ENCODE assay signal across 9 cellular contexts in genomic region chr3:43296565-43296964, GRCh38. TPM values are rescaled to one million over a fixed set of nuclear protein-coding genes. Genes with fewer than 3 reads are reported as not detected.
DNase-seq lines count a peak whose midpoint lies in the region; ATAC-seq lines count a peak whose summit lies in the region.
"Had no signal": no experiment of that assay in that cellular context is flagged by ENCODE, and none has a peak within 500 bp of the region (broad histone marks: within the 10 kb centered on the region; RNA-seq: fewer than 3 reads in every experiment).

No MANE protein-coding gene starts in this region.

- DNase-seq in activated T-cell treated with anti-CD3 and anti-CD28 coated beads for 1 hour (ENCODE audit: low read depth) (peak; percentile 29), LoVo (ENCODE audit: low spot score) (no peak), A172 (ENCODE audit: low spot score) (no peak)
- DNase-seq in activated T-cell treated with anti-CD3 and anti-CD28 coated beads, Interleukin-2, amount 50 U/mL, for 48 hours: no peak
- peak; percentile 44 for DNase-seq in activated CD4-positive, CD25-positive, alpha-beta regulatory T cell treated with anti-CD3 and anti-CD28 coated beads, Interleukin-2, amount 50 U/mL, for 16 hours (ENCODE audit: low read depth, low spot score)
- DNase-seq in stimulated activated effector memory CD8-positive, alpha-beta T cell treated with anti-CD3 and anti-CD28 coated beads, Interleukin-12 subunit alpha, Interleukin-12 subunit beta, amount 100 ng/mL, for 72 hours (ENCODE audit: low spot score in 2 of 2): peak; percentile 18 to 66

- H3K27ac Mint-ChIP-seq in stimulated activated effector memory CD8-positive, alpha-beta T cell treated with anti-CD3 and anti-CD28 coated beads, Interleukin-12 subunit alpha, Interleukin-12 subunit beta, amount 100 ng/mL, for 72 hours: no peak overlapping the region

- peak; percentile 91 for ATAC-seq in HG03432 (IDR thresholded peaks at IDR 0.05; ENCODE audit: unreplicated experiment)
- peak; percentile 71 for ATAC-seq in esophagus mucosa
- ATAC-seq in stimulated activated effector memory CD8-positive, alpha-beta T cell treated with anti-CD3 and anti-CD28 coated beads, Interleukin-12 subunit alpha, Interleukin-12 subunit beta, amount 100 ng/mL, for 72 hours: peak; percentile 93
- ATAC-seq: A549 had no signal

- H3K36me3 Mint-ChIP-seq in stimulated activated effector memory CD8-positive, alpha-beta T cell treated with anti-CD3 and anti-CD28 coated beads, Interleukin-12 subunit alpha, Interleukin-12 subunit beta, amount 100 ng/mL, for 72 hours: peaks cover 26% of the 10 kb centered on the region

- peak overlapping the region; percentile 45 for H3K4me3 Mint-ChIP-seq in stimulated activated effector memory CD8-positive, alpha-beta T cell treated with anti-CD3 and anti-CD28 coated beads, Interleukin-12 subunit alpha, Interleukin-12 subunit beta, amount 100 ng/mL, for 72 hours

- peaks cover 60% of the 10 kb centered on the region for H3K4me1 Mint-ChIP-seq in stimulated activated effector memory CD8-positive, alpha-beta T cell treated with anti-CD3 and anti-CD28 coated beads, Interleukin-12 subunit alpha, Interleukin-12 subunit beta, amount 100 ng/mL, for 72 hours

- H3K9me3 Mint-ChIP-seq in stimulated activated effector memory CD8-positive, alpha-beta T cell treated with anti-CD3 and anti-CD28 coated beads, Interleukin-12 subunit alpha, Interleukin-12 subunit beta, amount 100 ng/mL, for 72 hours: no peaks in the 10 kb centered on the region

RNA-seq across cellular contexts. Expression of gene SNRK, which starts 10.2 kb away (rescaled TPM):
- total RNA-seq in esophagus mucosa: 33.0 TPM
- total RNA-seq in A172 (2014; rRNA removed; shearing (Covaris generic)): 11.6 and 16.5 TPM in 2 replicates

Comparison
In these comparisons a context has a peak if more than half of its experiments do, and no peak if none do; other contexts are left out.
1. DNase-seq: peak in activated T-cell treated with anti-CD3 and anti-CD28 coated beads for 1 hour (single experiment), activated CD4-positive, CD25-positive, alpha-beta regulatory T cell treated with anti-CD3 and anti-CD28 coated beads, Interleukin-2, amount 50 U/mL, for 16 hours (single experiment) and stimulated activated effector memory CD8-positive, alpha-beta T cell treated with anti-CD3 and anti-CD28 coated beads, Interleukin-12 subunit alpha, Interleukin-12 subunit beta, amount 100 ng/mL, for 72 hours (2 of 2); none in activated T-cell treated with anti-CD3 and anti-CD28 coated beads, Interleukin-2, amount 50 U/mL, for 48 hours (0 of 2), LoVo (single experiment) and A172 (single experiment).
2. Peak in every context shown above with its lines, with median percentiles within 50 percentile points of each other: ATAC-seq.